In the genomic region with DNA sequence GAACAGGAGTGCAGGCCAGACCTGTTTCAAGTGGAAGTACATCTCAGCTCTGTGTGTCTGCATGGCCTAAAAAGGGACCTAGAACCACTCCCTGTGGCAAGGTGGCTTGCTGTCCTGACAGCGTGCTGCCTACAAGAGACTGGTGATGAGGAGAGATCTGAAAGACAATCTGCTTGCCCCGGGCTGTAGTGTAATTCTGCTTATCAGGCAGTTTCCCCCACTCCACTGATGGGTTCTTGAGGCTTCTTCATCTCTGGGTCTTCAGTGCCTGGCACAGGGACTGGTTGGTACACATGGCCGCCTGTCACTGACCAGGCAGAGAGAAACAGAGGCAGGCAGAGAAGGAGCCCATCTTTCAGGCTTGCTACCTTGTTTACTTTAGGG, we compare ENCODE assay signal across 21 cellular contexts. TPM values are rescaled to one million over a fixed set of nuclear protein-coding genes. Genes with fewer than 3 reads are reported as not detected.
DNase-seq lines count a peak whose midpoint lies in the region; ATAC-seq, FAIRE-seq and TF ChIP-seq lines count a peak whose summit lies in the region.
"Had no signal": no experiment of that assay in that cellular context is flagged by ENCODE, and none has a peak within 500 bp of the region (broad histone marks: within the 10 kb centered on the region; RNA-seq: fewer than 3 reads in every experiment).

No MANE protein-coding gene starts in this region.

- POLR2A ChIA-PET in HepG2 (lab: Yijun Ruan, JAX) = no interaction called here

- ATAC-seq in HepG2 (no peak), right lobe of liver (no peak), GM18858 (IDR thresholded peaks at IDR 0.05; ENCODE audit: unreplicated experiment) (no peak), aorta (ENCODE audit: low FRiP score) (no peak)
- ATAC-seq in effector memory CD8-positive, alpha-beta T cell (replicated peaks) = no peak
- ATAC-seq: activated CD4-positive, CD25-positive, alpha-beta regulatory T cell treated with anti-CD3 and anti-CD28 coated beads, Interleukin-2, amount 50 U/mL, for 24 hours had no signal

- H3K4me2 ChIP-seq in HepG2 (ENCODE audit: low read depth, low read length) = no peak overlapping the region

- H2AFZ ChIP-seq in HepG2 (ENCODE audit: low read length) = no peak overlapping the region
- H2AFZ ChIP-seq: GM23248 had no signal

- no peak overlapping the region for H3K4me3 Mint-ChIP-seq in effector memory CD8-positive, alpha-beta T cell
- H3K4me3 Mint-ChIP-seq: activated CD4-positive, alpha-beta memory T cell treated with anti-CD3 and anti-CD28 coated beads for 36 hours; memory B cell had no signal

- no peaks in the 10 kb centered on the region for H4K20me1 ChIP-seq in HepG2 (ENCODE audit: insufficient read depth, low read length)

- intact Hi-C loops in HepG2 (cut with micrococcal nuclease; ENCODE audit: unreplicated experiment) (loop anchor here (5.0 kb wide), 1 partner anchor 444 kb away; no protein-coding TSS in a partner anchor), right lobe of liver (cut with DNase I) (no loop called here), transverse colon (cut with DNase I; ENCODE audit: low total_unique reads) (loop anchor here (10.0 kb wide), 2 partner anchors 167 to 377 kb away; partner anchors contain the start of gene ZNF148), aorta (cut with DNase I) (loop anchor here (2.0 to 5.0 kb wide), 2 partner anchors 439 to 441 kb away; no protein-coding TSS in a partner anchor)

- DNase-seq in HepG2 (ENCODE audit: low spot score) = no peak
- DNase-seq in right lobe of liver = no peak
- DNase-seq in effector memory CD8-positive, alpha-beta T cell = no peak
- DNase-seq in transverse colon = no peak
- DNase-seq in DMS153 treated with DMSO at 0.1 percent for 48 hours (lab: John Stamatoyannopoulos, UW; ENCODE audit: unreplicated experiment) = no peak
- DNase-seq in aorta = no peak
- DNase-seq: activated CD4-positive, alpha-beta memory T cell treated with anti-CD3 and anti-CD28 coated beads for 36 hours; GM23248; kidney glomerular epithelial cell; NCI-H1436; NCI-H446; stimulated activated CD4-positive, alpha-beta T cell treated with anti-CD3 and anti-CD28 coated beads, Interleukin-2, amount 100 ng/mL, for 24 hours; T-helper 1 cell had no signal

- peaks cover 72% of the 10 kb centered on the region for H3K36me3 Mint-ChIP-seq in effector memory CD8-positive, alpha-beta T cell (ENCODE audit: insufficient read depth)

- H3K4me1 Mint-ChIP-seq in effector memory CD8-positive, alpha-beta T cell (ENCODE audit: low read depth in 2 of 2) = peaks cover 4 to 8% of the 10 kb centered on the region in 2 donors
- H3K4me1 Mint-ChIP-seq: memory B cell had no signal

- no peak for TF ChIP-seq RAD21 in HepG2 (CRISPR knock-in tag; IDR thresholded peaks at IDR 0.05)

- no TSS peak for BruUV-seq in HepG2 (replicated peaks; lab: Mats Ljungman, UMichigan)

- FAIRE-seq in HepG2 (lab: Jason Lieb, UNC) = no peak
- FAIRE-seq: D721Med, GM12891, HTR-8/SVneo, urothelium cell line had no signal

- TF ChIP-seq POLR2A in HepG2 (IDR thresholded peaks at IDR 0.05; ENCODE audit: insufficient read depth in 1 of 2, low read depth in 2 of 2, low read length in 2 of 2) (no peak), right lobe of liver (IDR thresholded peaks at IDR 0.05) (no peak), transverse colon (IDR thresholded peaks at IDR 0.05) (no peak)

- H3K9ac ChIP-seq in HepG2 (ENCODE audit: insufficient read depth, low read depth, low read length) (no peak overlapping the region), muscle layer of colon (ENCODE audit: low read length) (no peak overlapping the region)
- H3K9ac ChIP-seq: GM23248 had no signal

- TF ChIP-seq CTCF in HepG2 (CRISPR knock-in tag; IDR thresholded peaks at IDR 0.05) = no peak
- TF ChIP-seq CTCF in right lobe of liver (IDR thresholded peaks at IDR 0.05) = no peak
- TF ChIP-seq CTCF in transverse colon (IDR thresholded peaks at IDR 0.05) = no peak

- CTCF ChIA-PET in HepG2 (lab: Yijun Ruan, JAX; ENCODE audit: low intra/inter-chr PET ratio, low total read pairs) = no interaction called here

- no peaks in the 10 kb centered on the region for H3K79me2 ChIP-seq in HepG2 (ENCODE audit: insufficient read depth, low read length)

- H3K36me3 ChIP-seq in HepG2 (replicated peaks in 1 of 2; ENCODE audit: control insufficient read depth in 1 of 2, insufficient read depth in 2 of 2, low read length in 2 of 2) (peaks cover 25 to 60% of the 10 kb centered on the region in 2 experiments), right lobe of liver (no peaks in the 10 kb centered on the region), muscle layer of colon (ENCODE audit: insufficient read depth, low read length) (peaks cover 74% of the 10 kb centered on the region), transverse colon (no peaks in the 10 kb centered on the region), aorta (ENCODE audit: control insufficient read depth in 1 of 2, insufficient read depth in 2 of 2, low read length in 1 of 2) (peaks cover 5% of the 10 kb centered on the region in 2 donors)

- in situ Hi-C loops in HepG2 (cut with HindIII; ENCODE audit: extremely low pct_ligation_motif_present, low pct_unique_long_range_greater_than_20kb) (loop anchor here (10.0 to 25.0 kb wide), 2 partner anchors 167 to 439 kb away; no protein-coding TSS in a partner anchor), transverse colon (cut with MboI; ENCODE audit: low pct_ligation_motif_present in 1 of 4, low pct_unique_long_range_greater_than_20kb in 1 of 4, low sequenced_read_pairs in 3 of 4) (loop anchor here in 3 of 4 donors (10.0 kb wide), 1 partner anchor 437 kb away; no protein-coding TSS in a partner anchor)

- peak overlapping the region; percentile 22 to 71 for H3K27ac Mint-ChIP-seq in effector memory CD8-positive, alpha-beta T cell
- H3K27ac Mint-ChIP-seq: activated CD4-positive, alpha-beta memory T cell treated with anti-CD3 and anti-CD28 coated beads for 36 hours; memory B cell had no signal

- 100% methylated on average over 2 of the region's 3 CpGs for WGBS in HepG2 (ENCODE audit: low lambda C conversion rate)
- WGBS in right lobe of liver (ENCODE audit: insufficient coverage, low coverage, low lambda C conversion rate, missing lambda C conversion rate) = no CpG with 5 or more reads among the region's 3 CpGs
- 87% methylated on average over 3 of the region's 3 CpGs; no CpG with 5 or more reads in 1 of the 2 donors for WGBS in transverse colon (ENCODE audit: low coverage in 1 of 2), 2 donors
- WGBS in aorta, 2 donors = 90 to 93% methylated on average over 3 of the region's 3 CpGs

- no peaks in the 10 kb centered on the region for H3K27me3 ChIP-seq in HepG2 (ENCODE audit: control insufficient read depth in 1 of 2, insufficient read depth in 2 of 2, low read length in 2 of 2)
- H3K27me3 ChIP-seq in right lobe of liver = no peaks in the 10 kb centered on the region
- H3K27me3 ChIP-seq in muscle layer of colon (ENCODE audit: control insufficient read depth in 1 of 2, insufficient read depth in 2 of 2, low read length in 2 of 2) = no peaks in the 10 kb centered on the region
- no peaks in the 10 kb centered on the region for H3K27me3 ChIP-seq in transverse colon
- no peaks in the 10 kb centered on the region for H3K27me3 ChIP-seq in aorta (ENCODE audit: control insufficient read depth in 1 of 2, insufficient read depth in 2 of 2, low read length in 1 of 2)

- no peak for TF ChIP-seq EP300 in HepG2 (IDR thresholded peaks at IDR 0.05; ENCODE audit: low read depth in 2 of 2, low read length in 2 of 2)
- TF ChIP-seq EP300 in HepG2 (CRISPR knock-in tag; IDR thresholded peaks at IDR 0.05; ENCODE audit: borderline replicate concordance) = no peak
- TF ChIP-seq EP300 in transverse colon (IDR thresholded peaks at IDR 0.05; ENCODE audit: low read depth) = no peak

- H3K9me3 ChIP-seq in HepG2 (ENCODE audit: low read length) = no peaks in the 10 kb centered on the region
- no peaks in the 10 kb centered on the region for H3K9me3 ChIP-seq in right lobe of liver
- no peaks in the 10 kb centered on the region for H3K9me3 ChIP-seq in muscle layer of colon (ENCODE audit: low read length)
- H3K9me3 ChIP-seq in transverse colon = no peaks in the 10 kb centered on the region
- no peaks in the 10 kb centered on the region for H3K9me3 ChIP-seq in aorta (ENCODE audit: control insufficient read depth, low read length)

- no peaks in the 10 kb centered on the region for H3K27me3 Mint-ChIP-seq in effector memory CD8-positive, alpha-beta T cell
- H3K27me3 Mint-ChIP-seq: activated CD4-positive, alpha-beta memory T cell treated with anti-CD3 and anti-CD28 coated beads for 36 hours; memory B cell had no signal

- H3K9me3 Mint-ChIP-seq in effector memory CD8-positive, alpha-beta T cell = no peaks in the 10 kb centered on the region
- H3K9me3 Mint-ChIP-seq: activated CD4-positive, alpha-beta memory T cell treated with anti-CD3 and anti-CD28 coated beads for 36 hours; memory B cell had no signal

- H3K4me1 ChIP-seq in HepG2 (ENCODE audit: insufficient read depth, low read length) (peaks cover 55% of the 10 kb centered on the region), right lobe of liver (peaks cover 0 to 33% (median 11%) of the 10 kb centered on the region in 4 donors), muscle layer of colon (ENCODE audit: insufficient read depth, low read length) (peaks cover 78% of the 10 kb centered on the region), transverse colon (peaks cover 20 to 50% (median 25%) of the 10 kb centered on the region in 4 donors), aorta (ENCODE audit: control insufficient read depth in 1 of 2, insufficient read depth in 2 of 2, low read length in 2 of 2) (no peaks in the 10 kb centered on the region)

- H3K4me3 ChIP-seq in HepG2 (replicated peaks in 1 of 3; ENCODE audit: insufficient read depth in 1 of 3, low read depth in 2 of 3, low read length in 3 of 3) (no peak overlapping the region), right lobe of liver (no peak overlapping the region), muscle layer of colon (ENCODE audit: low read depth in 1 of 2, low read length in 2 of 2) (no peak overlapping the region), transverse colon (no peak overlapping the region), aorta (ENCODE audit: low read length in 2 of 2) (no peak overlapping the region)
- H3K4me3 ChIP-seq: GM23248 had no signal

- H3K27ac ChIP-seq in HepG2 (ENCODE audit: extremely low read length, insufficient read depth, low read length) (no peak overlapping the region), right lobe of liver (no peak overlapping the region), muscle layer of colon (ENCODE audit: low read depth, low read length) (peak overlapping the region; percentile 81), transverse colon (peak overlapping the region in 3 of 4 donors; percentile 23 to 59 (median 45)), aorta (ENCODE audit: low read depth in 1 of 2, low read length in 2 of 2) (no peak overlapping the region)
- H3K27ac ChIP-seq: GM23248 had no signal

RNA-seq across cellular contexts. Expression of gene HEG1, which starts 57.6 kb away (rescaled TPM):
- total RNA-seq in HepG2 (2016; rRNA removed; fragmentation: Illumina TruSeq; extraction: Trizol) (9.7 and 10.7 TPM in 2 replicates), right lobe of liver (10 to 100 TPM in 3 of 6 experiments, 1 to 10 TPM in 3; 3.5 to 14.9 (median 10.8) TPM), transverse colon (10 to 100 TPM in 2 of 4 donors, 1 to 10 TPM in 2; 8.9 to 97.3 (median 10.6) TPM), aorta (100 to 1,000 TPM in 1 of 2 donors, 10 to 100 TPM in 1; 99.3 to 204 TPM)
- total RNA-seq in HepG2 (2016; cell fraction: cytosol; rRNA removed; fragmentation: Illumina TruSeq; extraction: Trizol; ENCODE audit: low read depth) = 1.1 TPM in 2 replicates
- 6.8 and 9.0 TPM in 2 replicates for total RNA-seq in HepG2 (2016; cell fraction: insoluble cytoplasmic fraction; rRNA removed; fragmentation: Illumina TruSeq; extraction: Trizol)
- total RNA-seq in HepG2 (2016; cell fraction: membrane; rRNA removed; fragmentation: Illumina TruSeq; extraction: Trizol) = 3.2 and 3.3 TPM in 2 replicates
- 17.3 and 19.4 TPM in 2 replicates for total RNA-seq in HepG2 (2016; cell fraction: nucleus; rRNA removed; fragmentation: Illumina TruSeq; extraction: Trizol)
- polyA plus RNA-seq in HepG2 (2011; rRNA removed) (11.6 and 18.2 TPM in 2 replicates), aorta (10 to 100 TPM in 1 of 2 donors, 1 to 10 TPM in 1; 4.9 to 12.0 TPM)
- 8.6 and 8.8 TPM in 2 replicates for polyA plus RNA-seq in HepG2 (2011; cell fraction: cytosol; rRNA removed)
- 17.9 and 23.5 TPM in 2 replicates for polyA plus RNA-seq in HepG2 (2011; cell fraction: nucleus; rRNA removed)
- 12.1 and 14.0 TPM in 2 replicates for polyA plus RNA-seq in HepG2 (2012)
- polyA plus RNA-seq in HepG2 (2016; cell fraction: cytosol; fragmentation: Illumina TruSeq; extraction: Trizol; ENCODE audit: low read depth) = 0.46 and 0.52 TPM in 2 replicates
- 5.4 and 5.8 TPM in 2 replicates for polyA plus RNA-seq in HepG2 (2016; cell fraction: insoluble cytoplasmic fraction; fragmentation: Illumina TruSeq; extraction: Trizol; ENCODE audit: low read depth)
- polyA plus RNA-seq in HepG2 (2016; cell fraction: membrane; fragmentation: Illumina TruSeq; extraction: Trizol; ENCODE audit: low read depth) = 0.69 and 0.92 TPM in 2 replicates
- polyA plus RNA-seq in HepG2 (2016; cell fraction: nucleus; fragmentation: Illumina TruSeq; extraction: Trizol; ENCODE audit: insufficient read depth, low read depth) = 14.9 and 16.7 TPM in 2 replicates
- 51.4 and 72.4 TPM in 2 replicates for polyA minus RNA-seq in HepG2 (2011; rRNA and poly(A)+ RNA removed; ENCODE audit: low replicate concordance)
- polyA minus RNA-seq in HepG2 (2011; cell fraction: cytosol; rRNA and poly(A)+ RNA removed) = 23.5 and 27.8 TPM in 2 replicates
- polyA minus RNA-seq in HepG2 (2011; cell fraction: nucleus; rRNA and poly(A)+ RNA removed) = 17.8 and 25.8 TPM in 2 replicates

Comparison
In these comparisons a context has a peak if more than half of its experiments do, and no peak if none do; other contexts are left out.
1. intact Hi-C loops: an anchor here in HepG2 (5.0 kb wide), transverse colon (10.0 kb wide) and aorta (2.0 to 5.0 kb wide); none called in right lobe of liver.
2. H3K27ac ChIP-seq: peak in muscle layer of colon (single experiment) and transverse colon (3 of 4); none in HepG2 (single experiment), right lobe of liver (0 of 3) and aorta (0 of 2).